ENCODE assay signal across 9 cellular contexts in genomic region chr5:39624268-39624886, GRCh38.
DNase-seq lines count a peak whose midpoint lies in the region; ATAC-seq and TF ChIP-seq lines count a peak whose summit lies in the region.
"Had no signal": no experiment of that assay in that cellular context is flagged by ENCODE, and none has a peak within 500 bp of the region (broad histone marks: within the 10 kb centered on the region; RNA-seq: fewer than 3 reads in every experiment).

No MANE protein-coding gene starts in this region.

- BruUV-seq in A673 (replicated peaks; lab: Mats Ljungman, UMichigan), result no TSS peak

- H3K9me3 Mint-ChIP-seq in progenitor cell of endocrine pancreas (ENCODE audit: low read depth), result peaks cover 8% of the 10 kb centered on the region
- H3K9me3 Mint-ChIP-seq: activated naive CD8-positive, alpha-beta T cell treated with anti-CD3 and anti-CD28 coated beads, Interleukin-2, amount 10 ng/mL, durations not matched to agents 7 days and 5 days had no signal

- intact Hi-C loops in A673 (cut with micrococcal nuclease; ENCODE audit: unreplicated experiment), result no loop called here

- CTCF ChIA-PET in A673 (lab: Charles Lee), result no interaction called here

- H3K27me3 Mint-ChIP-seq in progenitor cell of endocrine pancreas, result no peaks in the 10 kb centered on the region

- H3K36me3 ChIP-seq in A673 (ENCODE audit: insufficient read depth, low read length, poor library complexity, severe bottlenecking), result no peaks in the 10 kb centered on the region

- no peaks in the 10 kb centered on the region for H3K9me3 ChIP-seq in A673 (ENCODE audit: low read depth, low read length, poor library complexity, severe bottlenecking)

- DNase-seq in choroid plexus epithelial cell (ENCODE audit: low read depth) (peak; percentile 67), progenitor cell of endocrine pancreas (ENCODE audit: low spot score, unreplicated experiment) (no peak), A673 (ENCODE audit: low spot score) (no peak), globus pallidus (ENCODE audit: low spot score) (no peak), NCI-H2107 treated with DMSO at 0.1 percent for 48 hours (lab: John Stamatoyannopoulos, UW; ENCODE audit: unreplicated experiment) (no peak)
- DNase-seq in stimulated activated CD4-positive, alpha-beta T cell treated with anti-CD3 and anti-CD28 coated beads, Interleukin-15, amount 100 ng/mL, for 24 hours, result no peak
- DNase-seq: activated naive CD8-positive, alpha-beta T cell treated with anti-CD3 and anti-CD28 coated beads, Interleukin-2, amount 10 ng/mL, durations not matched to agents 7 days and 5 days had no signal

- H3K4me1 ChIP-seq in A673 (ENCODE audit: insufficient read depth, low read length, poor library complexity, severe bottlenecking), result no peaks in the 10 kb centered on the region

- POLR2A ChIA-PET in A673 (lab: Charles Lee; ENCODE audit: low non-redundant PET), result no interaction called here

- no peaks in the 10 kb centered on the region for H3K36me3 Mint-ChIP-seq in progenitor cell of endocrine pancreas (ENCODE audit: insufficient read depth)
- H3K36me3 Mint-ChIP-seq: activated naive CD8-positive, alpha-beta T cell treated with anti-CD3 and anti-CD28 coated beads, Interleukin-2, amount 10 ng/mL, durations not matched to agents 7 days and 5 days had no signal

- H3K4me3 ChIP-seq in choroid plexus epithelial cell (ENCODE audit: low read depth, low read length) (no peak overlapping the region), A673 (ENCODE audit: low read depth, low read length, poor library complexity, severe bottlenecking) (no peak overlapping the region)

- peak overlapping the region; percentile 12 for H3K4me3 Mint-ChIP-seq in progenitor cell of endocrine pancreas (ENCODE audit: low read depth)
- H3K4me3 Mint-ChIP-seq: activated naive CD8-positive, alpha-beta T cell treated with anti-CD3 and anti-CD28 coated beads, Interleukin-2, amount 10 ng/mL, durations not matched to agents 7 days and 5 days had no signal

- peak overlapping the region; percentile 87 for H3K27ac Mint-ChIP-seq in progenitor cell of endocrine pancreas
- H3K27ac Mint-ChIP-seq: activated naive CD8-positive, alpha-beta T cell treated with anti-CD3 and anti-CD28 coated beads, Interleukin-2, amount 10 ng/mL, durations not matched to agents 7 days and 5 days had no signal

- TF ChIP-seq CTCF in choroid plexus epithelial cell (conservative IDR thresholded peaks at IDR 0.05; ENCODE audit: low read depth, low read length) (no peak), progenitor cell of endocrine pancreas (IDR thresholded peaks at IDR 0.05; ENCODE audit: unreplicated experiment) (no peak), A673 (conservative IDR thresholded peaks at IDR 0.05; ENCODE audit: low read depth, low read length) (no peak)

- ATAC-seq in GM19025 (IDR thresholded peaks at IDR 0.05; ENCODE audit: low read depth, unreplicated experiment) (peak; percentile 75), HG03469 (IDR thresholded peaks at IDR 0.05; ENCODE audit: unreplicated experiment) (peak; percentile 84)

- peaks cover 10% of the 10 kb centered on the region for H3K27me3 ChIP-seq in A673 (replicated peaks; ENCODE audit: insufficient read depth, low read depth, low read length, poor library complexity)

- no peak overlapping the region for H3K27ac ChIP-seq in A673 (ENCODE audit: low read depth, low read length, poor library complexity, severe bottlenecking)

- peaks cover 7% of the 10 kb centered on the region for H3K4me1 Mint-ChIP-seq in progenitor cell of endocrine pancreas (ENCODE audit: low read depth)
- H3K4me1 Mint-ChIP-seq: activated naive CD8-positive, alpha-beta T cell treated with anti-CD3 and anti-CD28 coated beads, Interleukin-2, amount 10 ng/mL, durations not matched to agents 7 days and 5 days had no signal
